Comparison of ENCODE assay signal across 17 cellular contexts in the genomic region with DNA sequence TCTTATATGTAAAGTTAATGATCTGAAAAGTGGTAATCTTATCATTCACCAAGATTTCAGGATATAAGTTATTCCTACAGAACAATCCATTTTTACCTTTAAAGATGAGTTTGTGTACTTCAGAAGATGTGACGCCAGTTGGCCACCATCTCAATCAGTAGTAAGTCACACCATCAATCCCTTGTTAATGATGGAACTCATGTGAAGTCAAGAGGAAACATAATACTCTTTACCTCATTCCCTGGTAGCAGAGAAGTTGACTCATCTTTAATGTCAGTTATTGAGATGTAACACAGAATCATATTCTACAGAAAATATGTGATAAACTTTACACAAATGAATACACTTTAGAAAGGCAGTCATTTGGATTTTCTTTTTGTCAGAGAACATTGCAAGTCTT. TPM values are rescaled to one million over a fixed set of nuclear protein-coding genes. Genes with fewer than 3 reads are reported as not detected.
A peak's percentile ranks its signal among the peaks of the same experiment; 100 is the strongest.
DNase-seq lines count a peak whose midpoint lies in the region; ATAC-seq and TF ChIP-seq lines count a peak whose summit lies in the region.
"Had no signal": no experiment of that assay in that cellular context is flagged by ENCODE, and none has a peak within 500 bp of the region (broad histone marks: within the 10 kb centered on the region; RNA-seq: fewer than 3 reads in every experiment).

No MANE protein-coding gene starts in this region.

- TF ChIP-seq EP300 in tibial nerve (IDR thresholded peaks at IDR 0.05): no peak

- no peak for DNase-seq in CD4-positive, alpha-beta memory T cell
- DNase-seq in GM06990 (ENCODE audit: extremely low read depth, insufficient read length) (no peak), T-helper 17 cell (no peak), glomerular visceral epithelial cell (ENCODE audit: extremely low spot score) (peak; percentile 34), NCI-H748 treated with DMSO at 0.1 percent for 48 hours (lab: John Stamatoyannopoulos, UW) (no peak), KBM-7 (no peak), esophagus squamous epithelium (lab: John Stamatoyannopoulos, UW) (no peak), tibial nerve (ENCODE audit: low spot score in 2 of 2) (no peak)
- DNase-seq: GDM1, NCI-H1417 treated with DMSO at 0.1 percent for 48 hours, NCI-H446 treated with DMSO at 0.1 percent for 48 hours, PC-9, psoas muscle, testis had no signal

- CTCF ChIA-PET in CD4-positive, alpha-beta memory T cell (lab: Charles Lee; ENCODE audit: partially characterized antibody): interaction anchor here (1.0 to 2.2 kb wide), 2 partner anchors 15 to 147 kb away, joined by 4 to 9 read pairs; no protein-coding TSS in a partner anchor

- no peak overlapping the region for H3K4me3 ChIP-seq in CD4-positive, alpha-beta memory T cell (ENCODE audit: low read length in 2 of 2)
- H3K4me3 ChIP-seq in GM06990 (replicated peaks; ENCODE audit: low read depth, low read length) (peak overlapping the region; percentile 92), esophagus squamous epithelium (no peak overlapping the region), tibial nerve (no peak overlapping the region)
- H3K4me3 ChIP-seq: PC-9, psoas muscle, testis had no signal

- H3K27ac Mint-ChIP-seq in CD4-positive, alpha-beta memory T cell: peak overlapping the region in 5 of 7 donors; percentile 6 to 96 (median 48)
- peak overlapping the region; percentile 84 for H3K27ac Mint-ChIP-seq in T-helper 17 cell
- H3K27ac Mint-ChIP-seq: dendritic cell treated with granulocyte-macrophage colony-stimulating factor and Interleukin-4, amounts not matched to agents 40 ng/mL and 50 ng/mL, for 4 days had no signal

- no peaks in the 10 kb centered on the region for H3K9me3 ChIP-seq in CD4-positive, alpha-beta memory T cell (ENCODE audit: control insufficient read depth in 1 of 2, low read length in 2 of 2)
- peaks cover 14% of the 10 kb centered on the region for H3K9me3 ChIP-seq in T-helper 17 cell (ENCODE audit: control insufficient read depth, low read length, poor library complexity, severe bottlenecking)
- no peaks in the 10 kb centered on the region for H3K9me3 ChIP-seq in esophagus squamous epithelium
- H3K9me3 ChIP-seq in tibial nerve: no peaks in the 10 kb centered on the region
- H3K9me3 ChIP-seq: psoas muscle, testis had no signal

- H3K27me3 ChIP-seq in CD4-positive, alpha-beta memory T cell (ENCODE audit: insufficient read depth, low read length): no peaks in the 10 kb centered on the region
- H3K27me3 ChIP-seq in GM06990 (replicated peaks; ENCODE audit: control insufficient read depth, insufficient read depth, low read length) (no peaks in the 10 kb centered on the region), esophagus squamous epithelium (no peaks in the 10 kb centered on the region), tibial nerve (no peaks in the 10 kb centered on the region)
- H3K27me3 ChIP-seq: testis had no signal

- H3K27ac ChIP-seq in CD4-positive, alpha-beta memory T cell (ENCODE audit: low read depth, low read length): peak overlapping the region; percentile 41
- H3K27ac ChIP-seq in esophagus squamous epithelium (no peak overlapping the region), tibial nerve (no peak overlapping the region)
- H3K27ac ChIP-seq: PC-9, psoas muscle, testis, VCaP had no signal

- no peaks in the 10 kb centered on the region for H3K36me3 ChIP-seq in CD4-positive, alpha-beta memory T cell (ENCODE audit: insufficient read depth, low read length)
- H3K36me3 ChIP-seq in GM06990 (ENCODE audit: control insufficient read depth, insufficient read depth, low read length): peaks cover 22% of the 10 kb centered on the region
- H3K36me3 ChIP-seq in esophagus squamous epithelium: peaks cover 0 to 15% (median 0%) of the 10 kb centered on the region in 3 donors
- peaks cover 0 to 22% (median 0%) of the 10 kb centered on the region in 3 donors for H3K36me3 ChIP-seq in tibial nerve

- no peak for TF ChIP-seq POLR2A in esophagus squamous epithelium (IDR thresholded peaks at IDR 0.05)
- no peak for TF ChIP-seq POLR2A in tibial nerve (IDR thresholded peaks at IDR 0.05)

- H3K36me3 Mint-ChIP-seq in CD4-positive, alpha-beta memory T cell: peaks cover 0 to 3% of the 10 kb centered on the region in 2 donors
- peaks cover 2% of the 10 kb centered on the region for H3K36me3 Mint-ChIP-seq in T-helper 17 cell (ENCODE audit: low read depth)

- TF ChIP-seq CTCF in GM06990 (IDR thresholded peaks at IDR 0.05; ENCODE audit: insufficient read depth, low read length, poor library complexity, severe bottlenecking) (no peak), esophagus squamous epithelium (IDR thresholded peaks at IDR 0.05) (no peak), tibial nerve (IDR thresholded peaks at IDR 0.05) (no peak)

- H3K9me3 Mint-ChIP-seq in CD4-positive, alpha-beta memory T cell: no peaks in the 10 kb centered on the region
- H3K9me3 Mint-ChIP-seq: dendritic cell treated with granulocyte-macrophage colony-stimulating factor and Interleukin-4, amounts not matched to agents 40 ng/mL and 50 ng/mL, for 4 days had no signal

- peak overlapping the region in 3 of 8 donors; percentile 10 to 40 (median 26) for H3K4me3 Mint-ChIP-seq in CD4-positive, alpha-beta memory T cell
- no peak overlapping the region for H3K4me3 Mint-ChIP-seq in T-helper 17 cell

- no peak for ATAC-seq in T-helper 17 cell
- ATAC-seq: left lobe of liver, psoas muscle had no signal

- POLR2A ChIA-PET in CD4-positive, alpha-beta memory T cell (lab: Charles Lee; ENCODE audit: partially characterized antibody): interaction anchor here (2.0 kb wide), 1 partner anchor 166 kb away, joined by 8 read pairs; the partner anchor contains the start of genes ATP5PF and GABPA

- H3K4me1 Mint-ChIP-seq in CD4-positive, alpha-beta memory T cell: peaks cover 65 to 90% (median 78%) of the 10 kb centered on the region in 4 donors
- peaks cover 57% of the 10 kb centered on the region for H3K4me1 Mint-ChIP-seq in T-helper 17 cell

- in situ Hi-C loops in KBM-7 (cut with MboI; ENCODE audit: low pct_unique_long_range_greater_than_20kb, low sequenced_read_pairs): loop anchor here (25.0 kb wide), 1 partner anchor 132 kb away; no protein-coding TSS in a partner anchor

- intact Hi-C loops in CD4-positive, alpha-beta memory T cell (cut with micrococcal nuclease): no loop called here
- intact Hi-C loops in esophagus squamous epithelium (cut with DNase I): no loop called here

- WGBS in esophagus squamous epithelium, 2 donors: 70 to 87% methylated on average over 1 of the region's 1 CpG
- 91 to 94% methylated on average over 1 of the region's 1 CpG for WGBS in tibial nerve, 2 donors

- H3K27me3 Mint-ChIP-seq in CD4-positive, alpha-beta memory T cell: no peaks in the 10 kb centered on the region
- H3K27me3 Mint-ChIP-seq in T-helper 17 cell: no peaks in the 10 kb centered on the region
- H3K27me3 Mint-ChIP-seq: dendritic cell treated with granulocyte-macrophage colony-stimulating factor and Interleukin-4, amounts not matched to agents 40 ng/mL and 50 ng/mL, for 4 days had no signal

- H3K4me1 ChIP-seq in CD4-positive, alpha-beta memory T cell (ENCODE audit: insufficient read depth, low read length): peaks cover 92% of the 10 kb centered on the region
- peaks cover 0 to 13% (median 0%) of the 10 kb centered on the region in 3 donors for H3K4me1 ChIP-seq in esophagus squamous epithelium
- peaks cover 0 to 24% (median 5%) of the 10 kb centered on the region in 4 donors for H3K4me1 ChIP-seq in tibial nerve
- H3K4me1 ChIP-seq: psoas muscle, testis had no signal

RNA-seq across cellular contexts. Expression of gene MRPL39, which starts 38.2 kb away (rescaled TPM):
- total RNA-seq in CD4-positive, alpha-beta memory T cell: 10 to 100 TPM; 19.1 to 21.2 TPM
- polyA plus RNA-seq in CD4-positive, alpha-beta memory T cell: 10 to 100 TPM; 38.5 to 53.0 TPM
- total RNA-seq in T-helper 17 cell (1 to 10 TPM; 8.9 to 9.9 TPM), esophagus squamous epithelium (10 to 100 TPM; 12.5 to 30.5 (median 28.1) TPM), tibial nerve (10 to 100 TPM; 14.5 to 22.3 (median 18.4) TPM)
